ENCODE assay signal across 8 cellular contexts in genomic region chr11:4607111-4607510, GRCh38. TPM values are rescaled to one million over a fixed set of nuclear protein-coding genes. Genes with fewer than 3 reads are reported as not detected.
A peak's percentile ranks its signal among the peaks of the same experiment; 100 is the strongest.
DNase-seq lines count a peak whose midpoint lies in the region; ATAC-seq, FAIRE-seq and TF ChIP-seq lines count a peak whose summit lies in the region.

No MANE protein-coding gene starts in this region.

- no TSS peak for BruUV-seq in HepG2 (replicated peaks; lab: Mats Ljungman, UMichigan)

- peak overlapping the region; percentile 88 for H3K27ac Mint-ChIP-seq in activated naive CD4-positive, alpha-beta T cell treated with anti-CD3 and anti-CD28 coated beads for 36 hours
- peak overlapping the region; percentile 96 for H3K27ac Mint-ChIP-seq in activated naive CD8-positive, alpha-beta T cell

- no peak for TF ChIP-seq EP300 in HepG2 (IDR thresholded peaks at IDR 0.05; ENCODE audit: low read depth in 2 of 2, low read length in 2 of 2)
- TF ChIP-seq EP300 in HepG2 (CRISPR knock-in tag; IDR thresholded peaks at IDR 0.05; ENCODE audit: borderline replicate concordance), result no peak

- H3K4me3 Mint-ChIP-seq in activated naive CD4-positive, alpha-beta T cell treated with anti-CD3 and anti-CD28 coated beads for 36 hours, result peak overlapping the region; percentile 94
- peak overlapping the region; percentile 92 for H3K4me3 Mint-ChIP-seq in activated naive CD8-positive, alpha-beta T cell

- in situ Hi-C loops in HepG2 (cut with HindIII; ENCODE audit: extremely low pct_ligation_motif_present, low pct_unique_long_range_greater_than_20kb), result no loop called here

- FAIRE-seq in HepG2 (lab: Jason Lieb, UNC), result no peak

- H3K27ac ChIP-seq in HepG2 (ENCODE audit: extremely low read length, insufficient read depth, low read length), result no peak overlapping the region
- peak overlapping the region; percentile 92 for H3K27ac ChIP-seq in upper lobe of right lung

- H3K27me3 ChIP-seq in HepG2 (ENCODE audit: control insufficient read depth in 1 of 2, insufficient read depth in 2 of 2, low read length in 2 of 2) (peaks cover 0 to 25% of the 10 kb centered on the region in 2 experiments; a peak in 1 of 5 replicates), upper lobe of right lung (no peaks in the 10 kb centered on the region)

- no peaks in the 10 kb centered on the region for H3K27me3 Mint-ChIP-seq in activated naive CD4-positive, alpha-beta T cell treated with anti-CD3 and anti-CD28 coated beads for 36 hours (ENCODE audit: low read depth)
- no peaks in the 10 kb centered on the region for H3K27me3 Mint-ChIP-seq in activated naive CD8-positive, alpha-beta T cell

- intact Hi-C loops in activated naive CD4-positive, alpha-beta T cell treated with anti-CD3 and anti-CD28 coated beads for 36 hours (cut with micrococcal nuclease), result loop anchor here (5.0 to 10.0 kb wide), 5 partner anchors 765 to 1808 kb away; partner anchors contain the start of genes APBB1, CNGA4, FHIP1B and OR52N2
- intact Hi-C loops in HepG2 (cut with micrococcal nuclease; ENCODE audit: unreplicated experiment), result no loop called here
- intact Hi-C loops in upper lobe of right lung (cut with DNase I), result no loop called here

- no peak overlapping the region for H3K4me3 ChIP-seq in HepG2 (replicated peaks in 1 of 3; ENCODE audit: insufficient read depth in 1 of 3, low read depth in 2 of 3, low read length in 3 of 3)
- peak overlapping the region; percentile 71 for H3K4me3 ChIP-seq in upper lobe of right lung

- no peak for TF ChIP-seq RAD21 in HepG2 (CRISPR knock-in tag; IDR thresholded peaks at IDR 0.05)

- TF ChIP-seq CTCF in HepG2 (CRISPR knock-in tag; IDR thresholded peaks at IDR 0.05) (no peak), upper lobe of right lung (IDR thresholded peaks at IDR 0.05) (no peak)

- POLR2A ChIA-PET in HepG2 (lab: Yijun Ruan, JAX), result no interaction called here

- DNase-seq in activated naive CD4-positive, alpha-beta T cell treated with anti-CD3 and anti-CD28 coated beads for 36 hours, result no peak
- DNase-seq in activated naive CD4-positive, alpha-beta T cell treated with Interleukin-2 at 50 U/mL for 16 hours, result no peak
- no peak for DNase-seq in HepG2 (ENCODE audit: low spot score)
- DNase-seq in upper lobe of right lung, result no peak
- no peak for DNase-seq in NCI-H2196 (lab: John Stamatoyannopoulos, UW; ENCODE audit: unreplicated experiment)
- no peak for DNase-seq in NCI-H446 (lab: John Stamatoyannopoulos, UW)

- no peaks in the 10 kb centered on the region for H3K9me3 ChIP-seq in HepG2 (ENCODE audit: low read length)
- no peaks in the 10 kb centered on the region for H3K9me3 ChIP-seq in upper lobe of right lung

- H3K4me1 ChIP-seq in HepG2 (ENCODE audit: insufficient read depth, low read length) (no peaks in the 10 kb centered on the region), upper lobe of right lung (peaks cover 13% of the 10 kb centered on the region)

- no peaks in the 10 kb centered on the region for H4K20me1 ChIP-seq in HepG2 (ENCODE audit: insufficient read depth, low read length)

- H3K36me3 ChIP-seq in HepG2 (replicated peaks in 1 of 2; ENCODE audit: control insufficient read depth in 1 of 2, insufficient read depth in 2 of 2, low read length in 2 of 2), result no peaks in the 10 kb centered on the region
- peaks cover 31% of the 10 kb centered on the region for H3K36me3 ChIP-seq in upper lobe of right lung

- no peak overlapping the region for H2AFZ ChIP-seq in HepG2 (ENCODE audit: low read length)

- WGBS in HepG2 (ENCODE audit: low lambda C conversion rate), result 48% methylated on average over 6 of the region's 6 CpGs

- H3K4me1 Mint-ChIP-seq in activated naive CD4-positive, alpha-beta T cell treated with anti-CD3 and anti-CD28 coated beads for 36 hours (ENCODE audit: low read depth), result peaks cover 45% of the 10 kb centered on the region
- peaks cover 45% of the 10 kb centered on the region for H3K4me1 Mint-ChIP-seq in activated naive CD8-positive, alpha-beta T cell (ENCODE audit: low read depth)

- ATAC-seq in HepG2 (no peak), upper lobe of right lung (no peak), GM18907 (IDR thresholded peaks at IDR 0.05; ENCODE audit: unreplicated experiment) (no peak)

- peaks cover 3% of the 10 kb centered on the region for H3K36me3 Mint-ChIP-seq in activated naive CD4-positive, alpha-beta T cell treated with anti-CD3 and anti-CD28 coated beads for 36 hours (ENCODE audit: low read depth)
- H3K36me3 Mint-ChIP-seq in activated naive CD8-positive, alpha-beta T cell, result peaks cover 12% of the 10 kb centered on the region

- no peaks in the 10 kb centered on the region for H3K9me3 Mint-ChIP-seq in activated naive CD4-positive, alpha-beta T cell treated with anti-CD3 and anti-CD28 coated beads for 36 hours
- H3K9me3 Mint-ChIP-seq in activated naive CD8-positive, alpha-beta T cell (ENCODE audit: low read depth), result no peaks in the 10 kb centered on the region

- H3K4me2 ChIP-seq in HepG2 (ENCODE audit: low read depth, low read length), result no peak overlapping the region

- TF ChIP-seq POLR2A in HepG2 (IDR thresholded peaks at IDR 0.05; ENCODE audit: insufficient read depth in 1 of 2, low read depth in 2 of 2, low read length in 2 of 2), result no peak

- H3K9ac ChIP-seq in HepG2 (ENCODE audit: insufficient read depth, low read depth, low read length), result no peak overlapping the region

- CTCF ChIA-PET in activated naive CD4-positive, alpha-beta T cell treated with anti-CD3 and anti-CD28 coated beads for 36 hours (lab: Charles Lee), result no interaction called here
- CTCF ChIA-PET in HepG2 (lab: Yijun Ruan, JAX; ENCODE audit: low intra/inter-chr PET ratio, low total read pairs), result no interaction called here

- no peaks in the 10 kb centered on the region for H3K79me2 ChIP-seq in HepG2 (ENCODE audit: insufficient read depth, low read length)

RNA-seq across cellular contexts. Expression of gene TRIM68, which starts 0.9 kb away (rescaled TPM):
- 10 to 100 TPM; 11.3 to 15.4 TPM for total RNA-seq in activated naive CD4-positive, alpha-beta T cell treated with anti-CD3 and anti-CD28 coated beads for 36 hours
- total RNA-seq in HepG2 (2016; rRNA removed; fragmentation: Illumina TruSeq; extraction: Trizol) (not detected in 2 replicates), upper lobe of right lung (12.4 TPM)
- total RNA-seq in HepG2 (2016; cell fraction: cytosol; rRNA removed; fragmentation: Illumina TruSeq; extraction: Trizol; ENCODE audit: low read depth), result not detected in 2 replicates
- total RNA-seq in HepG2 (2016; cell fraction: insoluble cytoplasmic fraction; rRNA removed; fragmentation: Illumina TruSeq; extraction: Trizol), result not detected in 2 replicates
- total RNA-seq in HepG2 (2016; cell fraction: membrane; rRNA removed; fragmentation: Illumina TruSeq; extraction: Trizol), result not detected in 2 replicates
- total RNA-seq in HepG2 (2016; cell fraction: nucleus; rRNA removed; fragmentation: Illumina TruSeq; extraction: Trizol), result not detected in 2 replicates
- polyA plus RNA-seq in HepG2 (2011; rRNA removed), result not detected in 2 replicates
- polyA plus RNA-seq in HepG2 (2011; cell fraction: cytosol; rRNA removed), result not detected in 2 replicates
- polyA plus RNA-seq in HepG2 (2011; cell fraction: nucleus; rRNA removed), result not detected in 2 replicates
- polyA plus RNA-seq in HepG2 (2012), result not detected in 2 replicates
- polyA plus RNA-seq in HepG2 (2016; cell fraction: cytosol; fragmentation: Illumina TruSeq; extraction: Trizol; ENCODE audit: low read depth), result not detected in 2 replicates
- polyA plus RNA-seq in HepG2 (2016; cell fraction: insoluble cytoplasmic fraction; fragmentation: Illumina TruSeq; extraction: Trizol; ENCODE audit: low read depth), result not detected in 2 replicates
- not detected in 2 replicates for polyA plus RNA-seq in HepG2 (2016; cell fraction: membrane; fragmentation: Illumina TruSeq; extraction: Trizol; ENCODE audit: low read depth)
- not detected in 2 replicates for polyA plus RNA-seq in HepG2 (2016; cell fraction: nucleus; fragmentation: Illumina TruSeq; extraction: Trizol; ENCODE audit: insufficient read depth, low read depth)
- polyA minus RNA-seq in HepG2 (2011; rRNA and poly(A)+ RNA removed; ENCODE audit: low replicate concordance), result 3.2 TPM in 1 of 2 replicates, not detected in the other
- not detected in 2 replicates for polyA minus RNA-seq in HepG2 (2011; cell fraction: cytosol; rRNA and poly(A)+ RNA removed)
- not detected in 2 replicates for polyA minus RNA-seq in HepG2 (2011; cell fraction: nucleus; rRNA and poly(A)+ RNA removed)

RNA-seq across cellular contexts. Expression of gene OR52I1, which starts 13.3 kb away (rescaled TPM):
- total RNA-seq in activated naive CD4-positive, alpha-beta T cell treated with anti-CD3 and anti-CD28 coated beads for 36 hours, result not detected
- total RNA-seq in HepG2 (2016; rRNA removed; fragmentation: Illumina TruSeq; extraction: Trizol) (not detected in 2 replicates), upper lobe of right lung (not detected)
- not detected in 2 replicates for total RNA-seq in HepG2 (2016; cell fraction: cytosol; rRNA removed; fragmentation: Illumina TruSeq; extraction: Trizol; ENCODE audit: low read depth)
- not detected in 2 replicates for total RNA-seq in HepG2 (2016; cell fraction: insoluble cytoplasmic fraction; rRNA removed; fragmentation: Illumina TruSeq; extraction: Trizol)
- total RNA-seq in HepG2 (2016; cell fraction: membrane; rRNA removed; fragmentation: Illumina TruSeq; extraction: Trizol), result not detected in 2 replicates
- not detected in 2 replicates for total RNA-seq in HepG2 (2016; cell fraction: nucleus; rRNA removed; fragmentation: Illumina TruSeq; extraction: Trizol)
- polyA plus RNA-seq in HepG2 (2011; rRNA removed), result not detected in 2 replicates
- polyA plus RNA-seq in HepG2 (2011; cell fraction: cytosol; rRNA removed), result not detected in 2 replicates
- not detected in 2 replicates for polyA plus RNA-seq in HepG2 (2011; cell fraction: nucleus; rRNA removed)
- not detected in 2 replicates for polyA plus RNA-seq in HepG2 (2012)
- not detected in 2 replicates for polyA plus RNA-seq in HepG2 (2016; cell fraction: cytosol; fragmentation: Illumina TruSeq; extraction: Trizol; ENCODE audit: low read depth)
- not detected in 2 replicates for polyA plus RNA-seq in HepG2 (2016; cell fraction: insoluble cytoplasmic fraction; fragmentation: Illumina TruSeq; extraction: Trizol; ENCODE audit: low read depth)
- not detected in 2 replicates for polyA plus RNA-seq in HepG2 (2016; cell fraction: membrane; fragmentation: Illumina TruSeq; extraction: Trizol; ENCODE audit: low read depth)
- not detected in 2 replicates for polyA plus RNA-seq in HepG2 (2016; cell fraction: nucleus; fragmentation: Illumina TruSeq; extraction: Trizol; ENCODE audit: insufficient read depth, low read depth)
- 0.28 TPM in 1 of 2 replicates, not detected in the other for polyA minus RNA-seq in HepG2 (2011; rRNA and poly(A)+ RNA removed; ENCODE audit: low replicate concordance)
- not detected in 2 replicates for polyA minus RNA-seq in HepG2 (2011; cell fraction: cytosol; rRNA and poly(A)+ RNA removed)
- not detected in 2 replicates for polyA minus RNA-seq in HepG2 (2011; cell fraction: nucleus; rRNA and poly(A)+ RNA removed)

RNA-seq across cellular contexts. Expression of gene OR52I2, which starts 25.6 kb away (rescaled TPM):
- total RNA-seq in activated naive CD4-positive, alpha-beta T cell treated with anti-CD3 and anti-CD28 coated beads for 36 hours, result not detected
- total RNA-seq in HepG2 (2016; rRNA removed; fragmentation: Illumina TruSeq; extraction: Trizol), result not detected in 2 replicates
- total RNA-seq in HepG2 (2016; cell fraction: cytosol; rRNA removed; fragmentation: Illumina TruSeq; extraction: Trizol; ENCODE audit: low read depth), result not detected in 2 replicates
- total RNA-seq in HepG2 (2016; cell fraction: insoluble cytoplasmic fraction; rRNA removed; fragmentation: Illumina TruSeq; extraction: Trizol), result not detected in 2 replicates
- total RNA-seq in HepG2 (2016; cell fraction: membrane; rRNA removed; fragmentation: Illumina TruSeq; extraction: Trizol), result not detected in 2 replicates
- total RNA-seq in HepG2 (2016; cell fraction: nucleus; rRNA removed; fragmentation: Illumina TruSeq; extraction: Trizol), result not detected in 2 replicates
- not detected in 2 replicates for polyA plus RNA-seq in HepG2 (2011; rRNA removed)
- not detected in 2 replicates for polyA plus RNA-seq in HepG2 (2011; cell fraction: cytosol; rRNA removed)
- not detected in 2 replicates for polyA plus RNA-seq in HepG2 (2011; cell fraction: nucleus; rRNA removed)
- polyA plus RNA-seq in HepG2 (2012), result not detected in 2 replicates
- not detected in 2 replicates for polyA plus RNA-seq in HepG2 (2016; cell fraction: cytosol; fragmentation: Illumina TruSeq; extraction: Trizol; ENCODE audit: low read depth)
- polyA plus RNA-seq in HepG2 (2016; cell fraction: insoluble cytoplasmic fraction; fragmentation: Illumina TruSeq; extraction: Trizol; ENCODE audit: low read depth), result not detected in 2 replicates
- polyA plus RNA-seq in HepG2 (2016; cell fraction: membrane; fragmentation: Illumina TruSeq; extraction: Trizol; ENCODE audit: low read depth), result not detected in 2 replicates
- polyA plus RNA-seq in HepG2 (2016; cell fraction: nucleus; fragmentation: Illumina TruSeq; extraction: Trizol; ENCODE audit: insufficient read depth, low read depth), result not detected in 2 replicates
- polyA minus RNA-seq in HepG2 (2011; rRNA and poly(A)+ RNA removed; ENCODE audit: low replicate concordance), result not detected in 2 replicates
- not detected in 2 replicates for polyA minus RNA-seq in HepG2 (2011; cell fraction: cytosol; rRNA and poly(A)+ RNA removed)
- not detected in 2 replicates for polyA minus RNA-seq in HepG2 (2011; cell fraction: nucleus; rRNA and poly(A)+ RNA removed)
- not detected for total RNA-seq in upper lobe of right lung

RNA-seq across cellular contexts. Expression of gene OR51D1, which starts 30.2 kb away (rescaled TPM):
- total RNA-seq in activated naive CD4-positive, alpha-beta T cell treated with anti-CD3 and anti-CD28 coated beads for 36 hours, result not detected
- total RNA-seq in HepG2 (2016; rRNA removed; fragmentation: Illumina TruSeq; extraction: Trizol) (not detected in 2 replicates), upper lobe of right lung (not detected)
- not detected in 2 replicates for total RNA-seq in HepG2 (2016; cell fraction: cytosol; rRNA removed; fragmentation: Illumina TruSeq; extraction: Trizol; ENCODE audit: low read depth)
- total RNA-seq in HepG2 (2016; cell fraction: insoluble cytoplasmic fraction; rRNA removed; fragmentation: Illumina TruSeq; extraction: Trizol), result not detected in 2 replicates
- total RNA-seq in HepG2 (2016; cell fraction: membrane; rRNA removed; fragmentation: Illumina TruSeq; extraction: Trizol), result not detected in 2 replicates
- not detected in 2 replicates for total RNA-seq in HepG2 (2016; cell fraction: nucleus; rRNA removed; fragmentation: Illumina TruSeq; extraction: Trizol)
- polyA plus RNA-seq in HepG2 (2011; rRNA removed), result not detected in 2 replicates
- polyA plus RNA-seq in HepG2 (2011; cell fraction: cytosol; rRNA removed), result not detected in 2 replicates
- polyA plus RNA-seq in HepG2 (2011; cell fraction: nucleus; rRNA removed), result not detected in 2 replicates
- polyA plus RNA-seq in HepG2 (2012), result not detected in 2 replicates
- not detected in 2 replicates for polyA plus RNA-seq in HepG2 (2016; cell fraction: cytosol; fragmentation: Illumina TruSeq; extraction: Trizol; ENCODE audit: low read depth)
- polyA plus RNA-seq in HepG2 (2016; cell fraction: insoluble cytoplasmic fraction; fragmentation: Illumina TruSeq; extraction: Trizol; ENCODE audit: low read depth), result not detected in 2 replicates
- not detected in 2 replicates for polyA plus RNA-seq in HepG2 (2016; cell fraction: membrane; fragmentation: Illumina TruSeq; extraction: Trizol; ENCODE audit: low read depth)
- not detected in 2 replicates for polyA plus RNA-seq in HepG2 (2016; cell fraction: nucleus; fragmentation: Illumina TruSeq; extraction: Trizol; ENCODE audit: insufficient read depth, low read depth)
- not detected in 2 replicates for polyA minus RNA-seq in HepG2 (2011; rRNA and poly(A)+ RNA removed; ENCODE audit: low replicate concordance)
- not detected in 2 replicates for polyA minus RNA-seq in HepG2 (2011; cell fraction: cytosol; rRNA and poly(A)+ RNA removed)
- not detected in 2 replicates for polyA minus RNA-seq in HepG2 (2011; cell fraction: nucleus; rRNA and poly(A)+ RNA removed)

RNA-seq across cellular contexts. Expression of gene OR51E1, which starts 36.7 kb away (rescaled TPM):
- total RNA-seq in activated naive CD4-positive, alpha-beta T cell treated with anti-CD3 and anti-CD28 coated beads for 36 hours, result not detected
- total RNA-seq in HepG2 (2016; rRNA removed; fragmentation: Illumina TruSeq; extraction: Trizol) (not detected in 2 replicates), upper lobe of right lung (not detected)
- total RNA-seq in HepG2 (2016; cell fraction: cytosol; rRNA removed; fragmentation: Illumina TruSeq; extraction: Trizol; ENCODE audit: low read depth), result not detected in 2 replicates
- total RNA-seq in HepG2 (2016; cell fraction: insoluble cytoplasmic fraction; rRNA removed; fragmentation: Illumina TruSeq; extraction: Trizol), result not detected in 2 replicates
- not detected in 2 replicates for total RNA-seq in HepG2 (2016; cell fraction: membrane; rRNA removed; fragmentation: Illumina TruSeq; extraction: Trizol)
- total RNA-seq in HepG2 (2016; cell fraction: nucleus; rRNA removed; fragmentation: Illumina TruSeq; extraction: Trizol), result not detected in 2 replicates
- polyA plus RNA-seq in HepG2 (2011; rRNA removed), result not detected in 2 replicates
- polyA plus RNA-seq in HepG2 (2011; cell fraction: cytosol; rRNA removed), result not detected in 2 replicates
- polyA plus RNA-seq in HepG2 (2011; cell fraction: nucleus; rRNA removed), result not detected in 2 replicates
- polyA plus RNA-seq in HepG2 (2012), result not detected in 2 replicates
- polyA plus RNA-seq in HepG2 (2016; cell fraction: cytosol; fragmentation: Illumina TruSeq; extraction: Trizol; ENCODE audit: low read depth), result not detected in 2 replicates
- polyA plus RNA-seq in HepG2 (2016; cell fraction: insoluble cytoplasmic fraction; fragmentation: Illumina TruSeq; extraction: Trizol; ENCODE audit: low read depth), result not detected in 2 replicates
- not detected in 2 replicates for polyA plus RNA-seq in HepG2 (2016; cell fraction: membrane; fragmentation: Illumina TruSeq; extraction: Trizol; ENCODE audit: low read depth)
- polyA plus RNA-seq in HepG2 (2016; cell fraction: nucleus; fragmentation: Illumina TruSeq; extraction: Trizol; ENCODE audit: insufficient read depth, low read depth), result not detected in 2 replicates
- not detected in 2 replicates for polyA minus RNA-seq in HepG2 (2011; rRNA and poly(A)+ RNA removed; ENCODE audit: low replicate concordance)
- not detected in 2 replicates for polyA minus RNA-seq in HepG2 (2011; cell fraction: cytosol; rRNA and poly(A)+ RNA removed)
- polyA minus RNA-seq in HepG2 (2011; cell fraction: nucleus; rRNA and poly(A)+ RNA removed), result not detected in 2 replicates

Comparison
In these comparisons a context has a peak if more than half of its experiments do, and no peak if none do; other contexts are left out.
1. RNA of gene TRIM68, which starts 0.9 kb away (total RNA-seq): 11.3 to 15.4 TPM in activated naive CD4-positive, alpha-beta T cell treated with anti-CD3 and anti-CD28 coated beads for 36 hours and 12.4 TPM in upper lobe of right lung (single experiment); not detected in HepG2; every median in the first group is over 10 times any median in the second.